ENCODE assay signal across 10 cellular contexts in genomic region chr5:172788771-172789686, GRCh38. TPM values are rescaled to one million over a fixed set of nuclear protein-coding genes. Genes with fewer than 3 reads are reported as not detected.
DNase-seq lines count a peak whose midpoint lies in the region; ATAC-seq and TF ChIP-seq lines count a peak whose summit lies in the region.
"Had no signal": no experiment of that assay in that cellular context is flagged by ENCODE, and none has a peak within 500 bp of the region (broad histone marks: within the 10 kb centered on the region; RNA-seq: fewer than 3 reads in every experiment).

No MANE protein-coding gene starts in this region.

- H3K9me3 ChIP-seq in lower lobe of right lung = no peaks in the 10 kb centered on the region
- H3K9me3 ChIP-seq in stomach = no peaks in the 10 kb centered on the region

- DNase-seq in lower lobe of right lung = peak; percentile 75
- DNase-seq in stomach = peak; percentile 76
- DNase-seq in germinal center (ENCODE audit: low spot score) = no peak
- DNase-seq in SKM-1 (lab: John Stamatoyannopoulos, UW; ENCODE audit: unreplicated experiment) = no peak
- DNase-seq in NCI-H82 treated with DMSO at 0.1 percent for 48 hours (lab: John Stamatoyannopoulos, UW; ENCODE audit: unreplicated experiment) = no peak
- DNase-seq: NCI-H2029 treated with DMSO at 0.1 percent for 48 hours; stimulated activated CD4-positive, alpha-beta T cell treated with anti-CD3 and anti-CD28 coated beads, Interleukin-12 subunit alpha, Interleukin-12 subunit beta, amount 100 ng/mL, for 4 hours had no signal

- no peak for TF ChIP-seq CTCF in lower lobe of right lung (IDR thresholded peaks at IDR 0.05)
- no peak for TF ChIP-seq CTCF in stomach (IDR thresholded peaks at IDR 0.05)

- peak overlapping the region; percentile 21 for H3K4me3 ChIP-seq in lower lobe of right lung
- H3K4me3 ChIP-seq in stomach = no peak overlapping the region

- intact Hi-C loops in lower lobe of right lung (cut with DNase I) (no loop called here), stomach (cut with DNase I; ENCODE audit: low total_unique reads) (no loop called here)

- no peak for TF ChIP-seq POLR2A in stomach (IDR thresholded peaks at IDR 0.05)

- peaks cover 48% of the 10 kb centered on the region for H3K4me1 ChIP-seq in lower lobe of right lung
- H3K4me1 ChIP-seq in stomach = peaks cover 25 to 43% (median 32%) of the 10 kb centered on the region in 4 donors

- H3K27ac ChIP-seq in cingulate gyrus (ENCODE audit: low read depth, low read length) (peak overlapping the region; percentile 55), lower lobe of right lung (peak overlapping the region; percentile 82), stomach (peak overlapping the region; percentile 73 to 94 (median 85))

- WGBS in stomach, 5 donors = 36 to 49% (median 45%) methylated on average over 17 to 21 of the region's 21 CpGs

- no peaks in the 10 kb centered on the region for H3K27me3 ChIP-seq in lower lobe of right lung (ENCODE audit: low read depth)
- H3K27me3 ChIP-seq in stomach = no peaks in the 10 kb centered on the region

- H3K36me3 ChIP-seq in lower lobe of right lung = no peaks in the 10 kb centered on the region
- no peaks in the 10 kb centered on the region for H3K36me3 ChIP-seq in stomach

- ATAC-seq in HG03432 (IDR thresholded peaks at IDR 0.05; ENCODE audit: unreplicated experiment) (peak; percentile 47), lower lobe of right lung (peak; percentile 70 to 75), HG03378 (IDR thresholded peaks at IDR 0.05; ENCODE audit: unreplicated experiment) (no peak)

- TF ChIP-seq EP300 in stomach (IDR thresholded peaks at IDR 0.05) = no peak

RNA-seq across cellular contexts. Expression of gene DUSP1, which starts 18.0 kb away (rescaled TPM):
- total RNA-seq in lower lobe of right lung (367 TPM), stomach (100 to 1,000 TPM; 167 to 690 (median 553) TPM)
- polyA plus RNA-seq in stomach = 100 to 1,000 TPM in 1 of 3 donors, 10 to 100 TPM in 2; 76.4 to 136 (median 81.9) TPM

RNA-seq across cellular contexts. Expression of gene ERGIC1, which starts 45.0 kb away (rescaled TPM):
- total RNA-seq in lower lobe of right lung (177 TPM), stomach (100 to 1,000 TPM in 4 of 5 donors, 10 to 100 TPM in 1; 98.8 to 293 (median 137) TPM)
- polyA plus RNA-seq in stomach = 10 to 100 TPM; 54.5 to 95.3 (median 83.7) TPM

Comparison
In these comparisons a context has a peak if more than half of its experiments do, and no peak if none do; other contexts are left out.
1. DNase-seq: peak in lower lobe of right lung (single experiment) and stomach (single experiment); none in germinal center (single experiment), SKM-1 (single experiment) and NCI-H82 treated with DMSO at 0.1 percent for 48 hours (single experiment).
2. Peak in every context shown above with its lines, with median percentiles within 50 percentile points of each other: H3K27ac ChIP-seq.